7 cellular contexts compared by ENCODE assay signal in genomic region chr12:120617193-120617592, GRCh38. TPM values are rescaled to one million over a fixed set of nuclear protein-coding genes. Genes with fewer than 3 reads are reported as not detected.
"Had no signal": no experiment of that assay in that cellular context is flagged by ENCODE, and none has a peak within 500 bp of the region (broad histone marks: within the 10 kb centered on the region; RNA-seq: fewer than 3 reads in every experiment).

No MANE protein-coding gene starts in this region.

RNA-seq across cellular contexts. Expression of gene CABP1, which starts 23.2 kb away (rescaled TPM):
- total RNA-seq: natural killer cell, osteoblast, osteocyte, pulmonary artery endothelial cell, renal cortical epithelial cell, smooth muscle cell had no signal
- polyA plus RNA-seq: naive thymus-derived CD8-positive, alpha-beta T cell had no signal
